Comparison of ENCODE assay signal across 11 cellular contexts in the genomic region with DNA sequence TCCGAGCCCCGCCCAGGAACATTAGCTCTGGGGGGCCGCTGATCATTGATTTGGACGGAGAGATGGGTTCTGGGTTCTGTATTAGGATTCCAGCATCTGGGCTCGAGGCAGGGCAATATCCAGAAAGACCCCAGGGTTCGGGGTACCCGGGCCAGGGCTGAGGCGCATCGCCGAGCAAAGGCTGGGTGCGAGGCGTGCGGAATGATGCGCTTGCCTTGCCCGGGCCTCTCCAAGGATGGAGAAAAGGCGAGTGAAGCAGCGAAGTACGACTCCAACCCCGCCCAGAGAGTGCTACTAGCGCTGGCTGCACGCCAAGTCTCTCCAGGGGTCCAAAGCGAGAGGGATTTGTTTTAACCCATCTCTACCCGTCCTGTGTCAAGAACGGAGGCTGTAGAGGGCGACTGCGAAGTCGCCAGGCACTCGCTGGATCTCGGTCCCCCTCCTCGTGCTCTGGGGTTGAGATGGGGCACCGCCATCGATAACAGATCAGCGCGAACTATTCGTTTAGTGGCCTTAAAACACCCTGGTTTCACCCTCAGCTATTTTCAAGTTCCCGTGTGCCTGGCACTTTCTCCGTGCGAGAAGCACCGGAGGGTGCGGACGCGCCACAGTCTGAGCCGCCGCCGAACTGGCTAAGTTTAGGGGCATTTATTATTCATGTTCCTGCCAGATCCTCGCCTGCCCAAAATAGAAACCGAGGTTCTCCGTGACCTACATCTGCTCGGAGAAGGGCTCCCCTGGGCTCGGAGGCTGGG. TPM values are rescaled to one million over a fixed set of nuclear protein-coding genes. Genes with fewer than 3 reads are reported as not detected.
DNase-seq lines count a peak whose midpoint lies in the region; ATAC-seq, FAIRE-seq and TF ChIP-seq lines count a peak whose summit lies in the region.
"Had no signal": no experiment of that assay in that cellular context is flagged by ENCODE, and none has a peak within 500 bp of the region (broad histone marks: within the 10 kb centered on the region; RNA-seq: fewer than 3 reads in every experiment).

No MANE protein-coding gene starts in this region.

- H3K27me3 Mint-ChIP-seq in T-cell (peaks cover 63 to 76% of the 10 kb centered on the region in 2 donors), type B pancreatic cell (peaks cover 93% of the 10 kb centered on the region)

- TF ChIP-seq EP300 in transverse colon (IDR thresholded peaks at IDR 0.05; ENCODE audit: low read depth): no peak

- CTCF ChIA-PET in T-cell (lab: Charles Lee): no interaction called here

- H3K36me3 ChIP-seq in heart left ventricle (no peaks in the 10 kb centered on the region), transverse colon (no peaks in the 10 kb centered on the region)
- H3K36me3 ChIP-seq: upper lobe of left lung had no signal

- H3K27ac Mint-ChIP-seq in T-cell (no peak overlapping the region), type B pancreatic cell (no peak overlapping the region)

- TF ChIP-seq CTCF in heart left ventricle (IDR thresholded peaks at IDR 0.05) (no peak), type B pancreatic cell (conservative IDR thresholded peaks at IDR 0.05) (no peak), transverse colon (IDR thresholded peaks at IDR 0.05) (no peak)

- H3K36me3 Mint-ChIP-seq in T-cell (no peaks in the 10 kb centered on the region), type B pancreatic cell (no peaks in the 10 kb centered on the region)

- H3K9me3 ChIP-seq in heart left ventricle (no peaks in the 10 kb centered on the region), transverse colon (no peaks in the 10 kb centered on the region)
- H3K9me3 ChIP-seq: upper lobe of left lung had no signal

- H3K9me3 Mint-ChIP-seq in T-cell: peaks cover 0 to 7% (median 3%) of the 10 kb centered on the region in 3 donors
- no peaks in the 10 kb centered on the region for H3K9me3 Mint-ChIP-seq in type B pancreatic cell

- H3K4me1 Mint-ChIP-seq in T-cell: peaks cover 22 to 27% (median 25%) of the 10 kb centered on the region in 3 donors
- peaks cover 5% of the 10 kb centered on the region for H3K4me1 Mint-ChIP-seq in type B pancreatic cell (ENCODE audit: unreplicated experiment)

- intact Hi-C loops in heart left ventricle (cut with DNase I): no loop called here
- intact Hi-C loops in cardiac septum (cut with DNase I): no loop called here
- intact Hi-C loops in transverse colon (cut with DNase I; ENCODE audit: low total_unique reads): no loop called here

- TF ChIP-seq POLR2A in heart left ventricle (IDR thresholded peaks at IDR 0.05) (no peak), transverse colon (IDR thresholded peaks at IDR 0.05) (no peak), GM12892 (IDR thresholded peaks at IDR 0.05; ENCODE audit: low read depth, low read length) (no peak)

- ATAC-seq in heart left ventricle: no peak
- ATAC-seq in T-cell (replicated peaks in 1 of 4): no peak
- no peak for ATAC-seq in GM19452 (IDR thresholded peaks at IDR 0.05; ENCODE audit: unreplicated experiment)

- FAIRE-seq in GM12892 (lab: Jason Lieb, UNC): no peak
- FAIRE-seq: G401.6 had no signal

- DNase-seq in heart left ventricle (no peak), cardiac septum (ENCODE audit: low spot score) (no peak), T-cell (no peak), iPS-NIHi11 (ENCODE audit: low spot score) (peak; percentile 58), type B pancreatic cell (ENCODE audit: extremely low spot score, unreplicated experiment) (no peak), transverse colon (no peak), GM12892 (ENCODE audit: insufficient read length) (no peak)

- peak overlapping the region; percentile 49 to 76 (median 57) for H3K4me3 Mint-ChIP-seq in T-cell
- peak overlapping the region; percentile 80 for H3K4me3 Mint-ChIP-seq in type B pancreatic cell

- peaks cover 5 to 51% (median 29%) of the 10 kb centered on the region in 12 donors for H3K4me1 ChIP-seq in heart left ventricle
- H3K4me1 ChIP-seq in transverse colon: peaks cover 7 to 42% (median 22%) of the 10 kb centered on the region in 4 donors

- H3K27me3 ChIP-seq in heart left ventricle (peaks cover 55 to 100% (median 94%) of the 10 kb centered on the region in 9 donors), transverse colon (peaks cover 100% of the 10 kb centered on the region)

- no peak overlapping the region for H3K27ac ChIP-seq in heart left ventricle
- no peak overlapping the region for H3K27ac ChIP-seq in transverse colon
- H3K27ac ChIP-seq: upper lobe of left lung had no signal

- WGBS in heart left ventricle, 4 donors: 2 to 5% (median 2%) methylated on average over 29 to 50 of the region's 50 CpGs
- 20 to 24% methylated on average over 2 to 49 of the region's 50 CpGs for WGBS in transverse colon (ENCODE audit: low coverage in 1 of 2), 2 donors

- in situ Hi-C loops in transverse colon (cut with MboI; ENCODE audit: low pct_ligation_motif_present in 1 of 4, low pct_unique_long_range_greater_than_20kb in 1 of 4, low sequenced_read_pairs in 3 of 4): no loop called here

- POLR2A ChIA-PET in T-cell (lab: Charles Lee): no interaction called here

- H3K4me3 ChIP-seq in heart left ventricle (peak overlapping the region in 11 of 12 donors; percentile 24 to 54 (median 45)), transverse colon (peak overlapping the region in 2 of 4 donors; percentile 19 to 45)
- H3K4me3 ChIP-seq: lung had no signal

RNA-seq across cellular contexts. Expression of gene ADCYAP1, which starts 1.9 kb away (rescaled TPM):
- 1 to 10 TPM in 1 of 9 donors, under 1 TPM in 4, not detected in 4; 0.08 to 2.5 (median 0.32) TPM for total RNA-seq in heart left ventricle
- polyA plus RNA-seq in heart left ventricle: under 1 TPM in 1 of 2 donors, not detected in 1; 0.15 TPM
- total RNA-seq in cardiac septum: 0.22 TPM
- total RNA-seq in T-cell: not detected
- 0.34 and 1.2 TPM in 2 replicates for total RNA-seq in type B pancreatic cell (ENCODE audit: low replicate concordance)
- under 1 TPM in 2 of 4 donors, not detected in 2; 0.41 to 0.64 TPM for total RNA-seq in transverse colon
- polyA plus RNA-seq in GM12892 (2012; ENCODE audit: missing spikeins): not detected
